ENCODE assay signal across 1 cellular context in the genomic region with DNA sequence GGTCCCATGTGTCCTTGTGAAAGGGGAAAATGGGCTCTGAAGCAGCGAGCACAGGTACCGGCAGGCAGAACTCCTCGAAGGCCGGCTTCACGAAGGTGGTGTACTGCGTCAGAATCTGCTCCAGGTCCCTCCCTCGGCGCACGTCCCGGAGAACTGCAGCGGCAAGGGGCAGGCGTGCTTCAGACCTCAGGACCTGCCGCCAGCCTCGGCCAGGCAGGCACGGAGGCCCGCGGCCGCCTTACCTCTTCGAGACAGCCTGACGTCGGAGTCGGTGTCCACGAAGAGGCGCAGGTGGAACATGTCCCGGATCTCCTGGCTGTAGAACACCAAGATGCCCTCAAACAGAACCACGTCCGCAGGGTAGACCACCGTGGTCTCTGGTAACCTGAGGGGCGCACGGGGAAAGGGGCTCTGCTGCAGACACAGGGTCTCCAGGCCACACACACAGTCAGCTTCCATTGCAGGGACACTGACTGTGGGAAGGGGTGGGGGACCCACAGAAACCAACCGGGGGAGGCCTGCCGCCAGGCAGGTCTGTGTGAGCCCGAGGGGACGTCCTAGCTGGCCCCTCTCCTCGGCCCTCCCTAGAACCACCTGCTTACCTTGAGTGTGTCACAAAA.
TF ChIP-seq lines count a peak whose summit lies in the region.

No MANE protein-coding gene starts in this region.

TF ChIP-seq in WTC11, 78 proteins besides CTCF, POLR2A, EP300 and RAD21 (continued from another document):
- TF ChIP-seq, protein P1, sequence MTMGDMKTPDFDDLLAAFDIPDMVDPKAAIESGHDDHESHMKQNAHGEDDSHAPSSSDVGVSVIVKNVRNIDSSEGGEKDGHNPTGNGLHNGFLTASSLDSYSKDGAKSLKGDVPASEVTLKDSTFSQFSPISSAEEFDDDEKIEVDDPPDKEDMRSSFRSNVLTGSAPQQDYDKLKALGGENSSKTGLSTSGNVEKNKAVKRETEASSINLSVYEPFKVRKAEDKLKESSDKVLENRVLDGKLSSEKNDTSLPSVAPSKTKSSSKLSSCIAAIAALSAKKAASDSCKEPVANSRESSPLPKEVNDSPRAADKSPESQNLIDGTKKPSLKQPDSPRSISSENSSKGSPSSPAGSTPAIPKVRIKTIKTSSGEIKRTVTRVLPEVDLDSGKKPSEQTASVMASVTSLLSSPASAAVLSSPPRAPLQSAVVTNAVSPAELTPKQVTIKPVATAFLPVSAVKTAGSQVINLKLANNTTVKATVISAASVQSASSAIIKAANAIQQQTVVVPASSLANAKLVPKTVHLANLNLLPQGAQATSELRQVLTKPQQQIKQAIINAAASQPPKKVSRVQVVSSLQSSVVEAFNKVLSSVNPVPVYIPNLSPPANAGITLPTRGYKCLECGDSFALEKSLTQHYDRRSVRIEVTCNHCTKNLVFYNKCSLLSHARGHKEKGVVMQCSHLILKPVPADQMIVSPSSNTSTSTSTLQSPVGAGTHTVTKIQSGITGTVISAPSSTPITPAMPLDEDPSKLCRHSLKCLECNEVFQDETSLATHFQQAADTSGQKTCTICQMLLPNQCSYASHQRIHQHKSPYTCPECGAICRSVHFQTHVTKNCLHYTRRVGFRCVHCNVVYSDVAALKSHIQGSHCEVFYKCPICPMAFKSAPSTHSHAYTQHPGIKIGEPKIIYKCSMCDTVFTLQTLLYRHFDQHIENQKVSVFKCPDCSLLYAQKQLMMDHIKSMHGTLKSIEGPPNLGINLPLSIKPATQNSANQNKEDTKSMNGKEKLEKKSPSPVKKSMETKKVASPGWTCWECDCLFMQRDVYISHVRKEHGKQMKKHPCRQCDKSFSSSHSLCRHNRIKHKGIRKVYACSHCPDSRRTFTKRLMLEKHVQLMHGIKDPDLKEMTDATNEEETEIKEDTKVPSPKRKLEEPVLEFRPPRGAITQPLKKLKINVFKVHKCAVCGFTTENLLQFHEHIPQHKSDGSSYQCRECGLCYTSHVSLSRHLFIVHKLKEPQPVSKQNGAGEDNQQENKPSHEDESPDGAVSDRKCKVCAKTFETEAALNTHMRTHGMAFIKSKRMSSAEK (CRISPR knock-in tag; IDR thresholded peaks at IDR 0.05; ENCODE audit: borderline replicate concordance), result no peak
- TF ChIP-seq KAT7 (CRISPR knock-in tag; IDR thresholded peaks at IDR 0.05; ENCODE audit: borderline replicate concordance), result no peak
- TF ChIP-seq, protein P2, sequence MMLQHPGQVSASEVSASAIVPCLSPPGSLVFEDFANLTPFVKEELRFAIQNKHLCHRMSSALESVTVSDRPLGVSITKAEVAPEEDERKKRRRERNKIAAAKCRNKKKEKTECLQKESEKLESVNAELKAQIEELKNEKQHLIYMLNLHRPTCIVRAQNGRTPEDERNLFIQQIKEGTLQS (CRISPR knock-in tag; conservative IDR thresholded peaks at IDR 0.05), result no peak
